ENCODE assay signal across 24 cellular contexts in the genomic region with DNA sequence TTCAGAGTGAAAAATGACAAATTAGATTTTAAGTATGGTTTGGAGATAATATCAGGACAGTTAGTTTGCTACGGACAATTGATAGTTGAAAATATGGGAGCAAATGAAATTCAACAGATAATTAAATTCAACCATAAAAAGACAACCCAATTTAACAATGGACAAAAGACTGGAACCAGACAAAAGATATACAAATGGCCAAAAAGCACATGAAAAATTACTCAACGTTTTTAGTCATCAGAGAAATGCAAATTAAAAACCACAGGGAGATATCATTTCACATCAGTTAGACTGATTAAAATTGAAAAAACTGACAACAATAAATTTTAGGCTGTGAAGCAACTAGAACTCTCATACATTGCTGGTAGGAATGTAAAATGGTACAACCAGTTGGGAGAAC.
"Had no signal": no experiment of that assay in that cellular context is flagged by ENCODE, and none has a peak within 500 bp of the region (broad histone marks: within the 10 kb centered on the region; RNA-seq: fewer than 3 reads in every experiment).

No MANE protein-coding gene starts in this region.

- H3K27me3 Mint-ChIP-seq: activated CD4-positive, alpha-beta memory T cell treated with anti-CD3 and anti-CD28 coated beads for 36 hours; activated CD4-positive, alpha-beta T cell treated with anti-CD3 and anti-CD28 coated beads, Interleukin-2, amount 10 ng/mL, durations not matched to agents 7 days and 5 days; activated naive CD8-positive, alpha-beta T cell treated with anti-CD3 and anti-CD28 coated beads, Interleukin-2, amount 10 ng/mL, durations not matched to agents 7 days and 5 days; central memory CD8-positive, alpha-beta T cell; IgD-negative memory B cell; T-helper 17 cell had no signal

- H3K4me3 Mint-ChIP-seq: activated CD4-positive, alpha-beta memory T cell treated with anti-CD3 and anti-CD28 coated beads for 36 hours; activated CD4-positive, alpha-beta T cell treated with anti-CD3 and anti-CD28 coated beads, Interleukin-2, amount 10 ng/mL, durations not matched to agents 7 days and 5 days; activated naive CD8-positive, alpha-beta T cell treated with anti-CD3 and anti-CD28 coated beads, Interleukin-2, amount 10 ng/mL, durations not matched to agents 7 days and 5 days; activated T-cell treated with anti-CD3 and anti-CD28 coated beads, Interleukin-2, amount 50 U/mL, for 72 hours; central memory CD8-positive, alpha-beta T cell; IgD-negative memory B cell; T-helper 17 cell; WTC11 had no signal

- ATAC-seq: body of pancreas, T-helper 17 cell, WTC11 had no signal

- H3K27ac Mint-ChIP-seq: activated CD4-positive, alpha-beta memory T cell treated with anti-CD3 and anti-CD28 coated beads for 36 hours; activated CD4-positive, alpha-beta T cell treated with anti-CD3 and anti-CD28 coated beads, Interleukin-2, amount 10 ng/mL, durations not matched to agents 7 days and 5 days; activated naive CD8-positive, alpha-beta T cell treated with anti-CD3 and anti-CD28 coated beads, Interleukin-2, amount 10 ng/mL, durations not matched to agents 7 days and 5 days; IgD-negative memory B cell; T-helper 17 cell; WTC11 had no signal

- H3K9me3 Mint-ChIP-seq: activated CD4-positive, alpha-beta memory T cell treated with anti-CD3 and anti-CD28 coated beads for 36 hours; activated CD4-positive, alpha-beta T cell treated with anti-CD3 and anti-CD28 coated beads, Interleukin-2, amount 10 ng/mL, durations not matched to agents 7 days and 5 days; activated T-cell treated with anti-CD3 and anti-CD28 coated beads, Interleukin-2, amount 50 U/mL, for 72 hours; central memory CD8-positive, alpha-beta T cell; IgD-negative memory B cell; WTC11 had no signal

- DNase-seq: activated CD4-positive, alpha-beta memory T cell treated with anti-CD3 and anti-CD28 coated beads for 36 hours; activated CD4-positive, alpha-beta T cell treated with anti-CD3 and anti-CD28 coated beads, Interleukin-2, amount 10 ng/mL, durations not matched to agents 7 days and 5 days; activated naive CD4-positive, alpha-beta T cell treated with anti-CD3 and anti-CD28 coated beads, Interleukin-2, amount 50 U/mL, for 16 hours; activated naive CD8-positive, alpha-beta T cell treated with anti-CD3 and anti-CD28 coated beads, Interleukin-2, amount 10 ng/mL, durations not matched to agents 7 days and 5 days; activated T-cell treated with anti-CD3 and anti-CD28 coated beads for 4 hours; activated T-cell treated with anti-CD3 and anti-CD28 coated beads, Interleukin-2, amount 50 U/mL, for 72 hours; adrenal gland; aorta; body of pancreas; KG1; MM.1S; NCI-H2029; NCI-H2107; NCI-H2171 treated with DMSO at 0.1 percent for 48 hours; NCI-H226; NCI-H774; Right ventricle myocardium superior; RPMI8226; SJCRH30; T-helper 17 cell; T-helper 9 cell had no signal

- H3K36me3 Mint-ChIP-seq: WTC11 had no signal
